Comparison of ENCODE assay signal across 8 cellular contexts in genomic region chr10:70925377-70926214, GRCh38. TPM values are rescaled to one million over a fixed set of nuclear protein-coding genes. Genes with fewer than 3 reads are reported as not detected.
DNase-seq lines count a peak whose midpoint lies in the region; ATAC-seq and TF ChIP-seq lines count a peak whose summit lies in the region.

No MANE protein-coding gene starts in this region.

- H3K27ac ChIP-seq in upper lobe of right lung, result no peak overlapping the region

- no peaks in the 10 kb centered on the region for H3K9me3 Mint-ChIP-seq in activated T-cell treated with anti-CD3 and anti-CD28 coated beads, Interleukin-2, amount 50 U/mL, for 4 hours

- DNase-seq in NCI-H1694 treated with DMSO at 0.1 percent for 48 hours (lab: John Stamatoyannopoulos, UW), result peak; percentile 16
- no peak for DNase-seq in NCI-H1694 (lab: John Stamatoyannopoulos, UW)
- DNase-seq in NCI-H82 treated with DMSO at 0.1 percent for 48 hours (lab: John Stamatoyannopoulos, UW; ENCODE audit: unreplicated experiment), result peak; percentile 8
- DNase-seq in activated T-cell treated with anti-CD3 and anti-CD28 coated beads, Interleukin-2, amount 50 U/mL, for 4 hours, result peak; percentile 42
- peak; percentile 23 for DNase-seq in fibroblast of villous mesenchyme (ENCODE audit: low read depth)
- DNase-seq in omental fat pad (ENCODE audit: low spot score), result peak; percentile 32
- DNase-seq in upper lobe of right lung, result peak; percentile 80

- H3K4me3 ChIP-seq in fibroblast of villous mesenchyme (ENCODE audit: low read depth, low read length), result no peak overlapping the region
- no peak overlapping the region for H3K4me3 ChIP-seq in upper lobe of right lung

- H3K36me3 Mint-ChIP-seq in activated T-cell treated with anti-CD3 and anti-CD28 coated beads, Interleukin-2, amount 50 U/mL, for 4 hours (ENCODE audit: insufficient read depth), result no peaks in the 10 kb centered on the region

- H3K4me1 Mint-ChIP-seq in activated T-cell treated with anti-CD3 and anti-CD28 coated beads, Interleukin-2, amount 50 U/mL, for 4 hours (ENCODE audit: low read depth), result peaks cover 1% of the 10 kb centered on the region

- H3K4me1 ChIP-seq in upper lobe of right lung, result no peaks in the 10 kb centered on the region

- no peaks in the 10 kb centered on the region for H3K27me3 ChIP-seq in upper lobe of right lung

- ATAC-seq in activated T-cell treated with anti-CD3 and anti-CD28 coated beads, Interleukin-2, amount 50 U/mL, for 4 hours, result peak; percentile 76 to 88
- peak; percentile 30 for ATAC-seq in omental fat pad (ENCODE audit: low FRiP score)
- peak; percentile 78 for ATAC-seq in upper lobe of right lung
- no peak for ATAC-seq in HG03439 (IDR thresholded peaks at IDR 0.05; ENCODE audit: unreplicated experiment)

- H3K9me3 ChIP-seq in upper lobe of right lung, result no peaks in the 10 kb centered on the region

- H3K4me3 Mint-ChIP-seq in activated T-cell treated with anti-CD3 and anti-CD28 coated beads, Interleukin-2, amount 50 U/mL, for 4 hours, result no peak overlapping the region

- no peaks in the 10 kb centered on the region for H3K36me3 ChIP-seq in upper lobe of right lung

- intact Hi-C loops in upper lobe of right lung (cut with DNase I), result loop anchor here (5.0 to 10.0 kb wide), 2 partner anchors 282 to 359 kb away; no protein-coding TSS in a partner anchor

- H3K27me3 Mint-ChIP-seq in activated T-cell treated with anti-CD3 and anti-CD28 coated beads, Interleukin-2, amount 50 U/mL, for 4 hours (ENCODE audit: low read depth), result peaks cover 6% of the 10 kb centered on the region

- TF ChIP-seq CTCF in fibroblast of villous mesenchyme (IDR thresholded peaks at IDR 0.05; ENCODE audit: insufficient read depth, low read depth, low read length), result peak; percentile 93
- peak in 1 of 3 donors; percentile 78 for TF ChIP-seq CTCF in omental fat pad (IDR thresholded peaks at IDR 0.05)
- TF ChIP-seq CTCF in upper lobe of right lung (IDR thresholded peaks at IDR 0.05), result peak; percentile 94

RNA-seq across cellular contexts. Expression of gene PCBD1, which starts 37.2 kb away (rescaled TPM):
- total RNA-seq in activated T-cell treated with anti-CD3 and anti-CD28 coated beads, Interleukin-2, amount 50 U/mL, for 4 hours, result 10 to 100 TPM; 27.9 to 30.9 (median 28.8) TPM
- total RNA-seq in fibroblast of villous mesenchyme, result 24.2 and 26.8 TPM in 2 replicates
- total RNA-seq in omental fat pad, result 10 to 100 TPM; 47.0 to 77.2 (median 64.3) TPM
- total RNA-seq in upper lobe of right lung, result 117 TPM
